In the genomic region with DNA sequence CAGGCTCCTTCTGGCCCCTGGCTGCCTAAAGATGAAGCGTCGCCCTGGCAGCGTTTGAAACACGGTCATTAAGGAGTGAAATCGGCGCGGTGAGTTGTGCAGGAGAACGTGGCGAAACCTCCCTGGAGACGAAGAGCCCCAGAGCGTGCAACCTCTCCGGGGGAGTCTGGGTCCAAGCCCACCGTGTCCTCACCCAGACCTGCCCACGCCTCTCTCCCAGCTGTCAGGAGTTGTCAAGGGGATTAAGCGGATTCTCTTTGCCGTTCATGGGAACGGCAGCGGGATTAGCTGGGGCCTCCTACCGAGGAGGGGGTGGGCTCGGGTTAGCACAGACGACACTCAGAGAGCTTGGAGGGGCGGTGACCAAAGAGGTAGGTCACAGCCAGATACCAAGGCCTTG, we compare ENCODE assay signal across 1 cellular context.
TF ChIP-seq lines count a peak whose summit lies in the region.

No MANE protein-coding gene starts in this region.

TF ChIP-seq in WTC11, 78 proteins besides CTCF, POLR2A, EP300 and RAD21 (continued from another document):
- TF ChIP-seq ARID4B (CRISPR knock-in tag; IDR thresholded peaks at IDR 0.05; ENCODE audit: borderline replicate concordance) (no peak), ZNF423 (CRISPR knock-in tag; IDR thresholded peaks at IDR 0.05) (no peak), NR1H2 (CRISPR knock-in tag; IDR thresholded peaks at IDR 0.05) (no peak), OVOL2 (CRISPR knock-in tag; IDR thresholded peaks at IDR 0.05; ENCODE audit: borderline replicate concordance) (no peak)
- TF ChIP-seq, protein P1, sequence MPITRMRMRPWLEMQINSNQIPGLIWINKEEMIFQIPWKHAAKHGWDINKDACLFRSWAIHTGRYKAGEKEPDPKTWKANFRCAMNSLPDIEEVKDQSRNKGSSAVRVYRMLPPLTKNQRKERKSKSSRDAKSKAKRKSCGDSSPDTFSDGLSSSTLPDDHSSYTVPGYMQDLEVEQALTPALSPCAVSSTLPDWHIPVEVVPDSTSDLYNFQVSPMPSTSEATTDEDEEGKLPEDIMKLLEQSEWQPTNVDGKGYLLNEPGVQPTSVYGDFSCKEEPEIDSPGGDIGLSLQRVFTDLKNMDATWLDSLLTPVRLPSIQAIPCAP (CRISPR knock-in tag; IDR thresholded peaks at IDR 0.05): no peak
